ENCODE assay signal across 26 cellular contexts in genomic region chr1:5271264-5271663, GRCh38.
"Had no signal": no experiment of that assay in that cellular context is flagged by ENCODE, and none has a peak within 500 bp of the region (broad histone marks: within the 10 kb centered on the region; RNA-seq: fewer than 3 reads in every experiment).

No MANE protein-coding gene starts in this region.

- H3K4me3 ChIP-seq: dorsolateral prefrontal cortex, esophagus muscularis mucosa, gastroesophageal sphincter, left lung, lower lobe of right lung, psoas muscle, right lobe of liver, spleen, testis, tibial nerve had no signal

- H3K36me3 Mint-ChIP-seq: memory B cell had no signal

- H3K27ac ChIP-seq: dorsolateral prefrontal cortex, epithelial cell of prostate, esophagus muscularis mucosa, gastroesophageal sphincter, left lung, lower lobe of right lung, psoas muscle, right lobe of liver, spleen, testis, tibial nerve had no signal

- H3K36me3 ChIP-seq: esophagus muscularis mucosa, gastroesophageal sphincter, left lung, lower lobe of right lung, right lobe of liver, spleen, tibial nerve had no signal

- H3K27me3 ChIP-seq: right lobe of liver, testis, tibial nerve had no signal

- ATAC-seq: gastroesophageal sphincter; left lung; psoas muscle; right lobe of liver; stimulated activated naive B cell treated with anti-CD40 and anti-IgM and Interleukin-4, amounts not matched to agents 10 μg/mL and 1 μg/mL and 100 μg/mL, for 72 hours; stimulated activated naive CD8-positive, alpha-beta T cell treated with anti-CD3 and anti-CD28 coated beads, Interleukin-15, amount 100 ng/mL, for 72 hours had no signal

- H3K9me3 ChIP-seq: lower lobe of right lung, psoas muscle, right lobe of liver, testis had no signal

- H3K4me3 Mint-ChIP-seq: memory B cell; naive B cell; nephron; stimulated activated naive B cell treated with anti-CD40 and anti-IgM and Interleukin-4, amounts not matched to agents 10 μg/mL and 1 μg/mL and 100 μg/mL, for 72 hours; stimulated activated naive CD8-positive, alpha-beta T cell treated with anti-CD3 and anti-CD28 coated beads, Interleukin-15, amount 100 ng/mL, for 72 hours had no signal

- H3K4me1 ChIP-seq: esophagus muscularis mucosa, gastroesophageal sphincter, left lung, lower lobe of right lung, psoas muscle, right lobe of liver, spleen, testis, tibial nerve had no signal

- H3K9me3 Mint-ChIP-seq: nephron had no signal

- DNase-seq: cortex of kidney; effector CD8-positive, alpha-beta T cell; glutamatergic neuron; left lung; lower lobe of right lung; midbrain; naive B cell; occipital lobe; psoas muscle; retina; right lobe of liver; spleen; stimulated activated CD4-positive, alpha-beta T cell treated with anti-CD3 and anti-CD28 coated beads, Interleukin-15, amount 100 ng/mL, for 24 hours; stimulated activated CD4-positive, alpha-beta T cell treated with anti-CD3 and anti-CD28 coated beads, Interleukin-1b, Interleukin-23, amount 100 ng/mL, for 48 hours; stimulated activated CD4-positive, alpha-beta T cell treated with anti-CD3 and anti-CD28 coated beads, Interleukin-4, amount 100 ng/mL, for 4 hours; stimulated activated naive B cell treated with anti-CD40 and anti-IgM and Interleukin-4, amounts not matched to agents 10 μg/mL and 1 μg/mL and 100 μg/mL, for 72 hours; stimulated activated naive CD8-positive, alpha-beta T cell treated with anti-CD3 and anti-CD28 coated beads, Interleukin-15, amount 100 ng/mL, for 72 hours; testis had no signal

- H3K27ac Mint-ChIP-seq: memory B cell; naive B cell; nephron; stimulated activated naive B cell treated with anti-CD40 and anti-IgM and Interleukin-4, amounts not matched to agents 10 μg/mL and 1 μg/mL and 100 μg/mL, for 72 hours; stimulated activated naive CD8-positive, alpha-beta T cell treated with anti-CD3 and anti-CD28 coated beads, Interleukin-15, amount 100 ng/mL, for 72 hours had no signal

- FAIRE-seq: keratinocyte had no signal

- H3K4me1 Mint-ChIP-seq: memory B cell; naive B cell; nephron; stimulated activated naive B cell treated with anti-CD40 and anti-IgM and Interleukin-4, amounts not matched to agents 10 μg/mL and 1 μg/mL and 100 μg/mL, for 72 hours had no signal

- H3K27me3 Mint-ChIP-seq: memory B cell; stimulated activated naive CD8-positive, alpha-beta T cell treated with anti-CD3 and anti-CD28 coated beads, Interleukin-15, amount 100 ng/mL, for 72 hours had no signal
